In the genomic region with DNA sequence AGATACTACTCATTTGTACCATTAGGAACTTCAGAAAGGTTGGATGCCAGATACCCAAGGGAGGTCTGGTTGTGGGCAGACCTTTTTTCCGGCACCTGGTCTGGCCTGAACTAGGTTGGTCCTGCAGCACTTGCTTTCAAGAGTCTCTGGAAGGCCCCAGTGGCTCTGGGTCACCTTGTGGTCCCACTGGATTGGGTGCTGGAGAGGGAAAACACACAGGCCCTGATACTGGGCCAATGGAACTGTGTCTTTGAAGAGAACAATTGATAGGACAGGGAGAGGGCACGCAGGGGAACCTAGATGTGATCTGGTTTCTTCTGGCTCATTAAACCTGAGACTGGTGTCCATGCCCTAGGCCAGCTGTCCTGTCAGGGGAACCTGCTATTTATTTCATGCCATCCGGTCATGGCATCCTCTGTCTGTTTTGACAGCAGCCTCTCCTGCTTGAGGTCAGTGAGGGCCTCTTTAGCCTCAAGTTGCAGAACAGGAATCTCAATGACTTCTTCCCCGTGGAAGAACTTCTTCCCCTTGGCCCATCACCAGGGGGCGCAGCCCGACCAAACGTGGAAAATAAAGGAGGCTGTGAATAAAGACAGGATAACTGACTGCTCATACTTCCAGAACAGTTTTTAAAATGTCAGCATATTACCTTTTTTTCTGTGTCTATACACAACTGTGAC, we compare ENCODE assay signal across 8 cellular contexts. TPM values are rescaled to one million over a fixed set of nuclear protein-coding genes. Genes with fewer than 3 reads are reported as not detected.
A peak's percentile ranks its signal among the peaks of the same experiment; 100 is the strongest.
DNase-seq lines count a peak whose midpoint lies in the region; ATAC-seq and FAIRE-seq lines count a peak whose summit lies in the region.

No MANE protein-coding gene starts in this region.

- no peak for FAIRE-seq in small intestine (lab: Jason Lieb, UNC)

- DNase-seq in GM03348 (ENCODE audit: low spot score) (peak; percentile 89), NCI-H1092 (lab: John Stamatoyannopoulos, UW) (peak; percentile 44), T-helper 1 cell (peak in 4 of 5 donors; percentile 24 to 43 (median 27)), amniotic stem cell (lab: John Stamatoyannopoulos, UW) (peak; percentile 62), right cardiac atrium (peak; percentile 74 to 91 (median 90)), small intestine (peak; percentile 83)

- H3K27ac ChIP-seq in right cardiac atrium (ENCODE audit: low read length) (peak overlapping the region; percentile 15), small intestine (ENCODE audit: low read depth in 1 of 2, low read length in 1 of 2) (no peak overlapping the region)

- no peaks in the 10 kb centered on the region for H3K9me3 ChIP-seq in right cardiac atrium (ENCODE audit: control insufficient read depth, low read length)
- H3K9me3 ChIP-seq in small intestine (ENCODE audit: control insufficient read depth, low read depth) = no peaks in the 10 kb centered on the region

- H3K4me3 ChIP-seq in right cardiac atrium (ENCODE audit: low read length) = no peak overlapping the region
- H3K4me3 ChIP-seq in small intestine (ENCODE audit: low read depth in 1 of 2, low read length in 2 of 2) = no peak overlapping the region

- ATAC-seq in right cardiac atrium (peak; percentile 51 to 72), GM18498 (IDR thresholded peaks at IDR 0.05; ENCODE audit: unreplicated experiment) (no peak), HG02642 (IDR thresholded peaks at IDR 0.05; ENCODE audit: poor library complexity, unreplicated experiment) (no peak)

- WGBS in right cardiac atrium = 31% methylated on average over 7 of the region's 7 CpGs
- 30 to 39% (median 37%) methylated on average over 7 of the region's 7 CpGs for WGBS in small intestine, 3 donors

- intact Hi-C loops in right cardiac atrium (cut with DNase I) = loop anchor here in 2 of 4 donors (1.0 to 2.0 kb wide), 2 partner anchors 91 to 92 kb away; no protein-coding TSS in a partner anchor

- H3K27me3 ChIP-seq in right cardiac atrium (ENCODE audit: control insufficient read depth, insufficient read depth) (no peaks in the 10 kb centered on the region), small intestine (ENCODE audit: control insufficient read depth in 2 of 2, insufficient read depth in 2 of 2, low read length in 2 of 2) (no peaks in the 10 kb centered on the region)

- peaks cover 1% of the 10 kb centered on the region for H3K4me1 ChIP-seq in right cardiac atrium (ENCODE audit: control insufficient read depth, insufficient read depth, low read length)
- no peaks in the 10 kb centered on the region for H3K4me1 ChIP-seq in small intestine (ENCODE audit: control insufficient read depth in 2 of 2, insufficient read depth in 1 of 2, low read depth in 1 of 2, low read length in 1 of 2)

- peaks cover 7 to 19% of the 10 kb centered on the region in 2 donors for H3K36me3 ChIP-seq in small intestine (ENCODE audit: control insufficient read depth in 2 of 2, insufficient read depth in 2 of 2, low read length in 2 of 2)

RNA-seq across cellular contexts. Expression of a gene that starts 25.0 kb away (rescaled TPM):
- total RNA-seq in right cardiac atrium = 10 to 100 TPM; 21.6 to 29.6 (median 26.9) TPM
- 21.8 TPM for polyA plus RNA-seq in right cardiac atrium
- 10 to 100 TPM in 1 of 3 donors, 1 to 10 TPM in 2; 6.7 to 14.4 (median 7.3) TPM for polyA plus RNA-seq in small intestine

Comparison
In these comparisons a context has a peak if more than half of its experiments do, and no peak if none do; other contexts are left out.
1. DNase-seq: peak in every context shown above with its lines; median percentile 90 in right cardiac atrium; 89 in GM03348; 83 in small intestine; 62 in amniotic stem cell; 44 in NCI-H1092; 27 in T-helper 1 cell.
2. ATAC-seq: peak in right cardiac atrium (2 of 2); none in GM18498 (single experiment) and HG02642 (single experiment).